ENCODE assay signal across 26 cellular contexts in genomic region chr11:61806785-61807184, GRCh38.
"Had no signal": no experiment of that assay in that cellular context is flagged by ENCODE, and none has a peak within 500 bp of the region (broad histone marks: within the 10 kb centered on the region; RNA-seq: fewer than 3 reads in every experiment).

No MANE protein-coding gene starts in this region.

- H3K4me3 ChIP-seq: Peyer's patch had no signal

- H3K4me2 ChIP-seq: KMS-11 had no signal

- H3K9ac ChIP-seq: KMS-11 had no signal

- ATAC-seq: activated naive CD8-positive, alpha-beta T cell treated with anti-CD3 and anti-CD28 coated beads, Interleukin-2, amount 50 U/mL, for 24 hours; activated T-cell treated with anti-CD3 and anti-CD28 coated beads, Interleukin-2, amount 50 U/mL, for 4 hours; PC-3 had no signal

- H3K27ac Mint-ChIP-seq: activated CD4-positive, alpha-beta T cell treated with anti-CD3 and anti-CD28 coated beads, Interleukin-2, amount 10 ng/mL, durations not matched to agents 24 days and 14 days; activated naive CD4-positive, alpha-beta T cell treated with anti-CD3 and anti-CD28 coated beads, Interleukin-2, amount 10 ng/mL, durations not matched to agents 7 days and 5 days; activated naive CD8-positive, alpha-beta T cell; activated naive CD8-positive, alpha-beta T cell treated with anti-CD3 and anti-CD28 coated beads, Interleukin-2, amount 50 U/mL, for 24 hours; activated T-helper 1 cell treated with anti-CD3 and anti-CD28 coated beads, Interleukin-12 subunit alpha, Interleukin-12 subunit beta, Interleukin-2, Interleukin-4 antibody, amounts not matched to agents 30 ng/mL and 10 ng/mL and 1 ng/mL, durations not matched to agents 14 hours and 24 hours and 36 hours had no signal

- DNase-seq: activated CD4-positive, alpha-beta T cell treated with anti-CD3 and anti-CD28 coated beads, Interleukin-2, amount 10 ng/mL, durations not matched to agents 24 days and 14 days; activated CD4-positive, alpha-beta T cell treated with anti-CD3 and anti-CD28 coated beads, Interleukin-2, amount 50 U/mL, for 4 hours; activated CD8-positive, alpha-beta memory T cell treated with anti-CD3 and anti-CD28 coated beads, Interleukin-2, amount 50 U/mL, for 4 hours; activated naive CD4-positive, alpha-beta T cell treated with anti-CD3 and anti-CD28 coated beads, Interleukin-2, amount 10 ng/mL, durations not matched to agents 7 days and 5 days; activated naive CD8-positive, alpha-beta T cell treated with anti-CD3 and anti-CD28 coated beads, Interleukin-2, amount 50 U/mL, for 24 hours; activated T-cell treated with anti-CD3 and anti-CD28 coated beads for 4 hours; activated T-cell treated with anti-CD3 and anti-CD28 coated beads, Interleukin-2, amount 50 U/mL, for 4 hours; anterior cingulate cortex; brain microvascular endothelial cell; central memory CD4-positive, alpha-beta T cell; MM.1S; MV-4-11; NCI-H1092; NCI-H1436 treated with DMSO at 0.1 percent for 48 hours; NCI-H1694 treated with DMSO at 0.1 percent for 48 hours; NCI-H2029; NCI-H345; NCI-H524 treated with DMSO at 0.1 percent for 48 hours; PC-3; Peyer's patch; Right ventricle myocardium superior; RPMI8226; T1000 had no signal

- H3K9me3 ChIP-seq: Peyer's patch had no signal

- H3K27me3 ChIP-seq: brain microvascular endothelial cell, Peyer's patch had no signal

- H3K4me3 Mint-ChIP-seq: activated CD4-positive, alpha-beta T cell treated with anti-CD3 and anti-CD28 coated beads, Interleukin-2, amount 10 ng/mL, durations not matched to agents 24 days and 14 days; activated naive CD4-positive, alpha-beta T cell treated with anti-CD3 and anti-CD28 coated beads, Interleukin-2, amount 10 ng/mL, durations not matched to agents 7 days and 5 days; activated naive CD8-positive, alpha-beta T cell; activated naive CD8-positive, alpha-beta T cell treated with anti-CD3 and anti-CD28 coated beads, Interleukin-2, amount 50 U/mL, for 24 hours; activated T-cell treated with anti-CD3 and anti-CD28 coated beads, Interleukin-2, amount 50 U/mL, for 4 hours; activated T-helper 1 cell treated with anti-CD3 and anti-CD28 coated beads, Interleukin-12 subunit alpha, Interleukin-12 subunit beta, Interleukin-2, Interleukin-4 antibody, amounts not matched to agents 30 ng/mL and 10 ng/mL and 1 ng/mL, durations not matched to agents 14 hours and 24 hours and 36 hours had no signal

- H3K36me3 Mint-ChIP-seq: activated naive CD8-positive, alpha-beta T cell had no signal

- H3K9me3 Mint-ChIP-seq: activated CD4-positive, alpha-beta T cell treated with anti-CD3 and anti-CD28 coated beads, Interleukin-2, amount 10 ng/mL, durations not matched to agents 24 days and 14 days; activated naive CD4-positive, alpha-beta T cell treated with anti-CD3 and anti-CD28 coated beads, Interleukin-2, amount 10 ng/mL, durations not matched to agents 7 days and 5 days; activated naive CD8-positive, alpha-beta T cell treated with anti-CD3 and anti-CD28 coated beads, Interleukin-2, amount 50 U/mL, for 24 hours; activated T-cell treated with anti-CD3 and anti-CD28 coated beads, Interleukin-2, amount 50 U/mL, for 4 hours; activated T-helper 1 cell treated with anti-CD3 and anti-CD28 coated beads, Interleukin-12 subunit alpha, Interleukin-12 subunit beta, Interleukin-2, Interleukin-4 antibody, amounts not matched to agents 30 ng/mL and 10 ng/mL and 1 ng/mL, durations not matched to agents 14 hours and 24 hours and 36 hours had no signal

- H3K27me3 Mint-ChIP-seq: activated CD4-positive, alpha-beta T cell treated with anti-CD3 and anti-CD28 coated beads, Interleukin-2, amount 10 ng/mL, durations not matched to agents 24 days and 14 days; activated naive CD4-positive, alpha-beta T cell treated with anti-CD3 and anti-CD28 coated beads, Interleukin-2, amount 10 ng/mL, durations not matched to agents 7 days and 5 days; activated naive CD8-positive, alpha-beta T cell; activated naive CD8-positive, alpha-beta T cell treated with anti-CD3 and anti-CD28 coated beads, Interleukin-2, amount 50 U/mL, for 24 hours had no signal

- H3K4me1 ChIP-seq: Peyer's patch had no signal

- H3K27ac ChIP-seq: brain microvascular endothelial cell, KMS-11, Peyer's patch had no signal

- H3K4me1 Mint-ChIP-seq: activated naive CD4-positive, alpha-beta T cell treated with anti-CD3 and anti-CD28 coated beads, Interleukin-2, amount 10 ng/mL, durations not matched to agents 7 days and 5 days had no signal
